In the genomic region with DNA sequence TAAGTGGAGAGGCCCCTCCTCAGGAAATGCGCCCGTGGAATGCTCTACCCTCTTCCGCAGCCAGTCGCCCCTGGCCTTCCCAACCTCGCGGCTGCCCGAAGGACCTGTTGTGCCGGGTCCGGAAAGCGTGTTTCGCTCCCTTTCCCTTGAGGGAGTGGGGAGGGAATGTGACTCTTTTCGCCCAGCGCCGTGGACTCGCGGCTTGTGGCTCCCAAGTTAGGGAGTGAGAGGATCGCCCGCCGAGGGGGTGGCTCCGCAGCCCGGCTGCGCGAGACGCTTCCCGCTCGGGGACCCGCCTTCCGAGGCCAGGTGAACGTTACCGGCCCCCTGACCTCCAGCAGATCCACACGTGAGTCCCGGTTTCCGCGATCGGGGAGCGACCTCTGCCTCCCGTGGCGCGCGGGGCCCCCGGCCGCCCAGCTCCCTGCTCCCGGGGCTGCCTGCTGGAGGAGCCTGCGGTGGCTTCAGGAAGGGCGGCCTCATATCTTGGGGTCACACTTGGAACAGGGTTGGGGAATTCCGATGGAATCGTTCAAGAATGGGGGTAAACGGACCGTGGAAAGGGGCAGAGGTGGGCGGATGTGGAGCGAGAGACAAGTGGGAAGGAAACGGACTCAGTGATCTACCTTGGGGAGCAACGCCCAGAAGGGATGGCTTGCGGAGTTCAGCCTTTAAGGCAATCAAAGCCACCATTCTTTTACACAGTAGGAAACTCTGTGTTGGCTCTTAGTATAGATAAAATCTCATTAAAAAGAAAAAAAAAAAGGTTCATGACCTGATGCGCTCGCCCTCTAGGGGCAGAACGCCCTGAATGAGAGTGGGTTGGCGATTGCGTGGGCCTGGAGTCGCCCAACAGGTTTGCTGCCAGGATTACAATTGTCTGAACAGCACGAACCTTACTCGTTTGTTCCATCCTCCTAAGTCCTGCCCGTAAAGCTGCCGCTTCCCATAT, we compare ENCODE assay signal across 8 cellular contexts. TPM values are rescaled to one million over a fixed set of nuclear protein-coding genes. Genes with fewer than 3 reads are reported as not detected.
A peak's percentile ranks its signal among the peaks of the same experiment; 100 is the strongest.
DNase-seq lines count a peak whose midpoint lies in the region; ATAC-seq and TF ChIP-seq lines count a peak whose summit lies in the region.

No MANE protein-coding gene starts in this region.

- H3K27ac ChIP-seq in HUES48 (ENCODE audit: low read depth, low read length): no peak overlapping the region
- H3K27ac ChIP-seq in fibroblast of lung (ENCODE audit: insufficient read depth, low read length): no peak overlapping the region

- H3K4me2 ChIP-seq in fibroblast of lung (ENCODE audit: extremely low read depth, insufficient read depth, low read length): peak overlapping the region; percentile 100

- 0 out of 2 replicates have a peak overlapping the region, but pooled peaks have one; percentile 26 for H3K9ac ChIP-seq in HUES48 (ENCODE audit: low read depth, low read length)
- H3K9ac ChIP-seq in fibroblast of lung (ENCODE audit: insufficient read depth, low read length): no peak overlapping the region

- POLR2A ChIA-PET in activated CD8-positive, alpha-beta T cell treated with anti-CD3 and anti-CD28 coated beads, Interleukin-2, amount 10 ng/mL, durations not matched to agents 7 days and 5 days (lab: Charles Lee): no interaction called here

- peaks cover 35% of the 10 kb centered on the region for H3K27me3 ChIP-seq in HUES48 (ENCODE audit: control insufficient read depth, insufficient read depth, low read length)
- H3K27me3 ChIP-seq in fibroblast of lung (ENCODE audit: control insufficient read depth, insufficient read depth, low read length): no peaks in the 10 kb centered on the region

- H3K36me3 Mint-ChIP-seq in activated CD8-positive, alpha-beta T cell treated with anti-CD3 and anti-CD28 coated beads, Interleukin-2, amount 10 ng/mL, durations not matched to agents 7 days and 5 days (ENCODE audit: low read depth): no peaks in the 10 kb centered on the region
- peaks cover 8% of the 10 kb centered on the region for H3K36me3 Mint-ChIP-seq in nephron progenitor cell (ENCODE audit: low read depth)

- peak overlapping the region; percentile 67 for H3K4me3 ChIP-seq in HUES48 (ENCODE audit: low read depth, low read length)
- peak overlapping the region; percentile 56 to 72 (median 66) for H3K4me3 ChIP-seq in fibroblast of lung (replicated peaks in 1 of 4; ENCODE audit: control extremely low read depth in 1 of 4, insufficient read depth in 1 of 4, low read depth in 3 of 4, low read length in 4 of 4)

- H3K9me3 Mint-ChIP-seq in activated CD8-positive, alpha-beta T cell treated with anti-CD3 and anti-CD28 coated beads, Interleukin-2, amount 10 ng/mL, durations not matched to agents 7 days and 5 days (ENCODE audit: insufficient read depth): no peaks in the 10 kb centered on the region
- peaks cover 7% of the 10 kb centered on the region for H3K9me3 Mint-ChIP-seq in nephron progenitor cell

- H3K4me1 Mint-ChIP-seq in activated CD8-positive, alpha-beta T cell treated with anti-CD3 and anti-CD28 coated beads, Interleukin-2, amount 10 ng/mL, durations not matched to agents 7 days and 5 days (ENCODE audit: low read depth): peaks cover 7% of the 10 kb centered on the region
- H3K4me1 Mint-ChIP-seq in nephron progenitor cell: no peaks in the 10 kb centered on the region

- ATAC-seq in activated CD8-positive, alpha-beta T cell treated with anti-CD3 and anti-CD28 coated beads, Interleukin-2, amount 10 ng/mL, durations not matched to agents 7 days and 5 days: peak; percentile 22
- no peak for ATAC-seq in GM19452 (IDR thresholded peaks at IDR 0.05; ENCODE audit: unreplicated experiment)

- H3K36me3 ChIP-seq in HUES48 (ENCODE audit: control insufficient read depth, insufficient read depth, low read length) (no peaks in the 10 kb centered on the region), fibroblast of lung (ENCODE audit: control insufficient read depth, insufficient read depth, low read length) (no peaks in the 10 kb centered on the region)

- no peaks in the 10 kb centered on the region for H4K20me1 ChIP-seq in fibroblast of lung (ENCODE audit: control insufficient read depth, extremely low read depth, insufficient read depth, low read length)

- H3K27me3 Mint-ChIP-seq in activated CD8-positive, alpha-beta T cell treated with anti-CD3 and anti-CD28 coated beads, Interleukin-2, amount 10 ng/mL, durations not matched to agents 7 days and 5 days (ENCODE audit: low read depth): peaks cover 49% of the 10 kb centered on the region
- peaks cover 43% of the 10 kb centered on the region for H3K27me3 Mint-ChIP-seq in nephron progenitor cell (ENCODE audit: low read depth, poor library complexity)

- H2AFZ ChIP-seq in fibroblast of lung (ENCODE audit: low read length): peak overlapping the region; percentile 82

- H3K4me3 Mint-ChIP-seq in activated CD8-positive, alpha-beta T cell treated with anti-CD3 and anti-CD28 coated beads, Interleukin-2, amount 10 ng/mL, durations not matched to agents 7 days and 5 days: peak overlapping the region; percentile 57
- H3K4me3 Mint-ChIP-seq in nephron progenitor cell: peak overlapping the region; percentile 92

- H3K79me2 ChIP-seq in fibroblast of lung (ENCODE audit: control insufficient read depth, insufficient read depth, low read length): no peaks in the 10 kb centered on the region

- DNase-seq in EL: peak; percentile 31
- DNase-seq in activated CD8-positive, alpha-beta T cell treated with anti-CD3 and anti-CD28 coated beads, Interleukin-2, amount 10 ng/mL, durations not matched to agents 7 days and 5 days: peak; percentile 28
- DNase-seq in fibroblast of lung (ENCODE audit: low read depth in 2 of 2): peak in 1 of 2 donors; percentile 48
- peak; percentile 53 for DNase-seq in nephron progenitor cell
- DNase-seq in effector CD4-positive, alpha-beta T cell: no peak
- DNase-seq in NCI-H128 (lab: John Stamatoyannopoulos, UW; ENCODE audit: unreplicated experiment): no peak

- H3K9me3 ChIP-seq in HUES48 (ENCODE audit: control insufficient read depth, insufficient read depth, low read length) (no peaks in the 10 kb centered on the region), fibroblast of lung (ENCODE audit: control insufficient read depth, insufficient read depth, low read depth, low read length) (no peaks in the 10 kb centered on the region)

- no peak overlapping the region for H3K27ac Mint-ChIP-seq in activated CD8-positive, alpha-beta T cell treated with anti-CD3 and anti-CD28 coated beads, Interleukin-2, amount 10 ng/mL, durations not matched to agents 7 days and 5 days
- no peak overlapping the region for H3K27ac Mint-ChIP-seq in nephron progenitor cell

- H3K4me1 ChIP-seq in HUES48 (ENCODE audit: control insufficient read depth, insufficient read depth, low read length) (no peaks in the 10 kb centered on the region), fibroblast of lung (ENCODE audit: control insufficient read depth, extremely low read depth, insufficient read depth, low read length) (peaks cover 2% of the 10 kb centered on the region)

- TF ChIP-seq CTCF in fibroblast of lung (conservative IDR thresholded peaks at IDR 0.05 in 1 of 2, IDR thresholded peaks at IDR 0.05 in 1 of 2; ENCODE audit: low read depth in 1 of 2, low read length in 2 of 2) (peak in 1 of 2 donors; percentile 5), nephron progenitor cell (IDR thresholded peaks at IDR 0.05) (peak; percentile 45)

- CTCF ChIA-PET in activated CD8-positive, alpha-beta T cell treated with anti-CD3 and anti-CD28 coated beads, Interleukin-2, amount 10 ng/mL, durations not matched to agents 7 days and 5 days (lab: Charles Lee): interaction anchor here (0.8 to 1.4 kb wide), 11 partner anchors 9 to 146 kb away, joined by 3 to 5 read pairs (median 3); no protein-coding TSS in a partner anchor

RNA-seq across cellular contexts. Expression of a gene that starts 0.9 kb away (rescaled TPM):
- total RNA-seq in activated CD8-positive, alpha-beta T cell treated with anti-CD3 and anti-CD28 coated beads, Interleukin-2, amount 10 ng/mL, durations not matched to agents 7 days and 5 days: not detected
- total RNA-seq in fibroblast of lung: 41.0 and 41.1 TPM in 2 replicates
- 16.5 and 75.9 TPM in 2 replicates for polyA plus RNA-seq in fibroblast of lung
- 11.3 and 51.9 TPM in 2 replicates for polyA plus RNA-seq in fibroblast of lung (2012)
- 5.0 and 17.5 TPM in 2 replicates for polyA minus RNA-seq in fibroblast of lung (ENCODE audit: low replicate concordance)

Comparison
In these comparisons a context has a peak if more than half of its experiments do, and no peak if none do; other contexts are left out.
1. DNase-seq: peak in EL (single experiment), activated CD8-positive, alpha-beta T cell treated with anti-CD3 and anti-CD28 coated beads, Interleukin-2, amount 10 ng/mL, durations not matched to agents 7 days and 5 days (single experiment) and nephron progenitor cell (single experiment); none in effector CD4-positive, alpha-beta T cell (single experiment) and NCI-H128 (single experiment).
2. RNA of a gene that starts 0.9 kb away (total RNA-seq): 41.0 to 41.1 TPM in fibroblast of lung; not detected in activated CD8-positive, alpha-beta T cell treated with anti-CD3 and anti-CD28 coated beads, Interleukin-2, amount 10 ng/mL, durations not matched to agents 7 days and 5 days; every median in the first group is over 10 times any median in the second.